1 cellular context compared by ENCODE assay signal in the genomic region with DNA sequence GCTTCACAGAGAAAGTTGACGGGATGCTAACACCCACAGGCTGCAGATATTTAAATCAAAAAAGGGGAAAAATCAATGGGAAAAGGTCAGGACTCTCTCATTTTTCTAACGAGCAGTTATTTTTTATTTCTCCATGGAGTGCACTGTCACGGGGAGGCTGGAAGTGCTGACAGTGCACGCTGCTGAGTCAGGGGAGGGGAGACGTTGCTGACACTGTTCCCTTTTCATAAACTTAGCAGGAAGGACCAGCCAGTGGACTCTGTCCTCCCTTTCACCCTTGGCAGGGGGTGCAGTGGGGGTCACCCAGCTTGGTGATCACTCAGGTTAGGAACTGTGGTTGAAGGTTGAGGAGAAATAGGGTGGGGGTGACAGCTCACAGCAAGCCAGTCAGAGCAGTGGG.
TF ChIP-seq lines count a peak whose summit lies in the region.

No MANE protein-coding gene starts in this region.

TF ChIP-seq in K562, 482 proteins besides CTCF, POLR2A, EP300 and RAD21 (continued from another document):
- TF ChIP-seq GMEB1 (CRISPR knock-in tag; IDR thresholded peaks at IDR 0.05) (no peak), E2F8 (IDR thresholded peaks at IDR 0.05; ENCODE audit: low read depth, partially characterized antibody) (no peak), MCM7 (IDR thresholded peaks at IDR 0.05) (no peak), CHD2 (IDR thresholded peaks at IDR 0.05; ENCODE audit: low read depth, low read length) (no peak), ESRRB (CRISPR knock-in tag; IDR thresholded peaks at IDR 0.05; ENCODE audit: borderline replicate concordance) (no peak), ZNF347 (CRISPR knock-in tag; IDR thresholded peaks at IDR 0.05; ENCODE audit: low read depth) (no peak), FIP1L1 (IDR thresholded peaks at IDR 0.05; ENCODE audit: low read depth, low read length, poor library complexity, severe bottlenecking) (no peak), ZFP1 (CRISPR knock-in tag; IDR thresholded peaks at IDR 0.05) (no peak), MCM2 (IDR thresholded peaks at IDR 0.05; ENCODE audit: low read depth) (no peak), HDAC6 (IDR thresholded peaks at IDR 0.05; ENCODE audit: low read depth, low read length) (no peak), PURB (CRISPR knock-in tag; IDR thresholded peaks at IDR 0.05; ENCODE audit: low read depth) (no peak), NFE2 (IDR thresholded peaks at IDR 0.05; ENCODE audit: low read depth) (peak; percentile 57; the same call in 1 of the 2 replicates), NR2C1 (IDR thresholded peaks at IDR 0.05) (no peak), NR2C1 (tag; IDR thresholded peaks at IDR 0.05) (no peak), FOXJ3 (CRISPR knock-in tag; IDR thresholded peaks at IDR 0.05) (no peak), SMARCA4 (IDR thresholded peaks at IDR 0.05) (no peak), ZNF316 (IDR thresholded peaks at IDR 0.05) (peak; percentile 96), ZNF24 (IDR thresholded peaks at IDR 0.05) (no peak), ZNF23 (CRISPR knock-in tag; IDR thresholded peaks at IDR 0.05) (no peak), GTF3C2 (IDR thresholded peaks at IDR 0.05; ENCODE audit: borderline replicate concordance, extremely low read depth, insufficient read length) (no peak), KLF13 (tag; IDR thresholded peaks at IDR 0.05; ENCODE audit: borderline replicate concordance, low read depth) (no peak), MBD2 (IDR thresholded peaks at IDR 0.05; ENCODE audit: borderline replicate concordance, low read depth) (no peak), ZBTB11 (CRISPR knock-in tag; IDR thresholded peaks at IDR 0.05) (peak in 1 of 3 experiments; percentile 34; a peak in 1 of 6 replicates), ZNF311 (CRISPR knock-in tag; IDR thresholded peaks at IDR 0.05) (no peak)
- TF ChIP-seq, protein P1, sequence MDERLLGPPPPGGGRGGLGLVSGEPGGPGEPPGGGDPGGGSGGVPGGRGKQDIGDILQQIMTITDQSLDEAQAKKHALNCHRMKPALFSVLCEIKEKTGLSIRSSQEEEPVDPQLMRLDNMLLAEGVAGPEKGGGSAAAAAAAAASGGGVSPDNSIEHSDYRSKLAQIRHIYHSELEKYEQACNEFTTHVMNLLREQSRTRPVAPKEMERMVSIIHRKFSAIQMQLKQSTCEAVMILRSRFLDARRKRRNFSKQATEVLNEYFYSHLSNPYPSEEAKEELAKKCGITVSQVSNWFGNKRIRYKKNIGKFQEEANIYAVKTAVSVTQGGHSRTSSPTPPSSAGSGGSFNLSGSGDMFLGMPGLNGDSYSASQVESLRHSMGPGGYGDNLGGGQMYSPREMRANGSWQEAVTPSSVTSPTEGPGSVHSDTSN (CRISPR knock-in tag; IDR thresholded peaks at IDR 0.05; ENCODE audit: low read depth), result no peak
- TF ChIP-seq, protein P1 (tag; conservative IDR thresholded peaks at IDR 0.05; ENCODE audit: low read depth), result 0 out of 2 replicates have a peak, but pooled peaks have one; percentile 13
- TF ChIP-seq, protein P2, sequence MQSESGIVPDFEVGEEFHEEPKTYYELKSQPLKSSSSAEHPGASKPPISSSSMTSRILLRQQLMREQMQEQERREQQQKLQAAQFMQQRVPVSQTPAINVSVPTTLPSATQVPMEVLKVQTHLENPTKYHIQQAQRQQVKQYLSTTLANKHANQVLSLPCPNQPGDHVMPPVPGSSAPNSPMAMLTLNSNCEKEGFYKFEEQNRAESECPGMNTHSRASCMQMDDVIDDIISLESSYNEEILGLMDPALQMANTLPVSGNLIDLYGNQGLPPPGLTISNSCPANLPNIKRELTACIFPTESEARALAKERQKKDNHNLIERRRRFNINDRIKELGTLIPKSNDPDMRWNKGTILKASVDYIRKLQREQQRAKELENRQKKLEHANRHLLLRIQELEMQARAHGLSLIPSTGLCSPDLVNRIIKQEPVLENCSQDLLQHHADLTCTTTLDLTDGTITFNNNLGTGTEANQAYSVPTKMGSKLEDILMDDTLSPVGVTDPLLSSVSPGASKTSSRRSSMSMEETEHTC (IDR thresholded peaks at IDR 0.05), result no peak
- TF ChIP-seq, protein P3, sequence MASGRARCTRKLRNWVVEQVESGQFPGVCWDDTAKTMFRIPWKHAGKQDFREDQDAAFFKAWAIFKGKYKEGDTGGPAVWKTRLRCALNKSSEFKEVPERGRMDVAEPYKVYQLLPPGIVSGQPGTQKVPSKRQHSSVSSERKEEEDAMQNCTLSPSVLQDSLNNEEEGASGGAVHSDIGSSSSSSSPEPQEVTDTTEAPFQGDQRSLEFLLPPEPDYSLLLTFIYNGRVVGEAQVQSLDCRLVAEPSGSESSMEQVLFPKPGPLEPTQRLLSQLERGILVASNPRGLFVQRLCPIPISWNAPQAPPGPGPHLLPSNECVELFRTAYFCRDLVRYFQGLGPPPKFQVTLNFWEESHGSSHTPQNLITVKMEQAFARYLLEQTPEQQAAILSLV (tag; IDR thresholded peaks at IDR 0.05), result no peak
- TF ChIP-seq, protein P4, sequence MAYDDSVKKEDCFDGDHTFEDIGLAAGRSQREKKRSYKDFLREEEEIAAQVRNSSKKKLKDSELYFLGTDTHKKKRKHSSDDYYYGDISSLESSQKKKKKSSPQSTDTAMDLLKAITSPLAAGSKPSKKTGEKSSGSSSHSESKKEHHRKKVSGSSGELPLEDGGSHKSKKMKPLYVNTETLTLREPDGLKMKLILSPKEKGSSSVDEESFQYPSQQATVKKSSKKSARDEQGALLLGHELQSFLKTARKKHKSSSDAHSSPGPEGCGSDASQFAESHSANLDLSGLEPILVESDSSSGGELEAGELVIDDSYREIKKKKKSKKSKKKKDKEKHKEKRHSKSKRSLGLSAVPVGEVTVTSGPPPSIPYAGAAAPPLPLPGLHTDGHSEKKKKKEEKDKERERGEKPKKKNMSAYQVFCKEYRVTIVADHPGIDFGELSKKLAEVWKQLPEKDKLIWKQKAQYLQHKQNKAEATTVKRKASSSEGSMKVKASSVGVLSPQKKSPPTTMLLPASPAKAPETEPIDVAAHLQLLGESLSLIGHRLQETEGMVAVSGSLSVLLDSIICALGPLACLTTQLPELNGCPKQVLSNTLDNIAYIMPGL (CRISPR knock-in tag; IDR thresholded peaks at IDR 0.05), result no peak
